In the genomic region with DNA sequence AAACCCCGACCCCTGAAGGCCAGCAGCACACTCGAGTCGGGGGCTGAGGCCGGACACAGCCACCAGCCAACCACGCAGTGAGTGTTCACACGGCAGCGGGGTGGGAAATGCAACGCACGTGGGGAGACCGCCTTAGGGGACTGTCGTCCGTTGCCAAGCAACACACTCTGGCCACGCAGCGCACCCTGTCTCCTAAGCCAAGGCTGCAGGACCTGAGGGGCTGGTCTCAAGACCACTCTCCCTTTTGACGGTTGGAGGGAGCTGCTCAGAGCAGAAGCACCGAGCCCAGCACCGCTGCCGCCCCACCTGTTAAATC, we compare ENCODE assay signal across 1 cellular context.
TF ChIP-seq lines count a peak whose summit lies in the region.

No MANE protein-coding gene starts in this region.

TF ChIP-seq in HepG2, 621 proteins besides CTCF, POLR2A, EP300 and RAD21:
- TF ChIP-seq PCBP1 (IDR thresholded peaks at IDR 0.05; ENCODE audit: borderline replicate concordance, low read depth, low read length) (no peak), AGO2 (optimal IDR thresholded peaks at IDR 0.05; ENCODE audit: low read depth, low read length) (peak; percentile 68), RBFOX2 (IDR thresholded peaks at IDR 0.05; ENCODE audit: low read depth, low read length) (0 out of 2 replicates have a peak, but pooled peaks have one; percentile 16), NR2C2 (CRISPR knock-in tag; IDR thresholded peaks at IDR 0.05; ENCODE audit: borderline replicate concordance) (no peak), POLR2G (IDR thresholded peaks at IDR 0.05; ENCODE audit: low read depth, low read length) (no peak), THYN1 (CRISPR knock-in tag; IDR thresholded peaks at IDR 0.05; ENCODE audit: borderline replicate concordance, low read depth) (no peak)
